8 cellular contexts compared by ENCODE assay signal in the genomic region with DNA sequence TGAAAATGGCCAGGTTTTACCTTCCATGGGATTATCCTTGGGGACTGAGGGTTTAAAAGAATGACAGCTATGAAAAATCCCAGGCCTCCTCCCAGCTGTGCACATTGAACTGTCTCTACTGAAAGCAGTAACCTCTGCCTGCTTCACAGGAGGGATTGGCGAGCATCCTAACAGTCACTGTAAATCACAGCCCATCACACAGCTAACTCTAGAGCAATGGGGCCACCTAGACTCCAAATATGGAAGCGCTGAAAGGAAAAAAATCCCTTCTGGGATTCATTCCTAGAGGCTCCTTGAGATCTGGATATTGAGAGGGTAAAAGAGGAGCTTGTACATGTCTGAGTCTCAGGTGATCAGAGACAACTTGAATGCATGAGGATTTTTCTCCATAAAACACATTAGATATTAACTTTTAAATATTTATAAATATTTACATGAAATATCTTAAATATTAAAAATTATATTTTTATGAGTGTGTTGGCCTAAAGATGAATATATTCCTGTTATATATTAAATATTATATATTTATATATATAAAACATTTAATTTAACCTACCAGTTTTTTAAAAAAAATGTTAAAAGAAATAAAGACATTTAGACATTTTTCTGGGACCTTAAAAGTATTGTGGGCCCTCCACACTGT.
DNase-seq lines count a peak whose midpoint lies in the region; ATAC-seq, FAIRE-seq and TF ChIP-seq lines count a peak whose summit lies in the region.

No MANE protein-coding gene starts in this region.

- H3K4me3 ChIP-seq in breast epithelium, result no peak overlapping the region
- no peak overlapping the region for H3K4me3 ChIP-seq in H1 (ENCODE audit: extremely low read depth in 1 of 4, insufficient read depth in 2 of 4, low read depth in 3 of 4, low read length in 4 of 4)
- H3K4me3 ChIP-seq in pancreas, result no peak overlapping the region

- no peak overlapping the region for H2BK5ac ChIP-seq in H1 (ENCODE audit: low read depth, low read length)

- H3K4ac ChIP-seq in H1 (replicated peaks; ENCODE audit: insufficient read length, low read depth, low read length), result no peak overlapping the region

- H3K79me1 ChIP-seq in H1 (ENCODE audit: low read depth, low read length), result no peaks in the 10 kb centered on the region; the same call in 1 of the 2 replicates

- no peak overlapping the region for H2BK120ac ChIP-seq in H1 (replicated peaks; ENCODE audit: low read depth, low read length)

- H3K23ac ChIP-seq in H1 (ENCODE audit: insufficient read length), result no peak overlapping the region

- H3K14ac ChIP-seq in H1 (ENCODE audit: insufficient read length), result no peak overlapping the region

- no peaks in the 10 kb centered on the region for H3K36me3 Mint-ChIP-seq in MCF 10A (ENCODE audit: insufficient read depth, unreplicated experiment)

- CTCF ChIA-PET in MCF 10A (lab: Yijun Ruan, JAX) (interaction anchor here (0.6 to 1.7 kb wide), 9 partner anchors 13 to 1193 kb away, joined by 3 to 14 read pairs (median 3); no protein-coding TSS in a partner anchor), H1 (lab: Charles Lee; ENCODE audit: partially characterized antibody) (interaction anchor here (0.6 to 2.8 kb wide), 37 partner anchors 11 to 1029 kb away, joined by 3 to 17 read pairs (median 4); no protein-coding TSS in a partner anchor)

- no peak overlapping the region for H4K5ac ChIP-seq in H1 (ENCODE audit: insufficient read length, low read depth, low read length)

- no peak overlapping the region for H2BK20ac ChIP-seq in H1 (ENCODE audit: low read length)

- no peaks in the 10 kb centered on the region for H4K20me1 ChIP-seq in H1 (replicated peaks in 1 of 2; ENCODE audit: control insufficient read depth in 1 of 2, insufficient read depth in 2 of 2, low read length in 2 of 2)

- peak; percentile 98 to 100 for TF ChIP-seq RAD21 in H1 (IDR thresholded peaks at IDR 0.05 in 1 of 2, conservative IDR thresholded peaks at IDR 0.05 in 1 of 2; ENCODE audit: low read depth in 2 of 2, low read length in 2 of 2)

- peaks cover 53% of the 10 kb centered on the region for H3K27me3 Mint-ChIP-seq in MCF 10A (ENCODE audit: insufficient read depth, unreplicated experiment)

- H3K4me3 Mint-ChIP-seq in MCF 10A (ENCODE audit: unreplicated experiment), result no peak overlapping the region

- H4K8ac ChIP-seq in H1 (ENCODE audit: extremely low read depth, insufficient read depth, low read length), result no peak overlapping the region

- no peak overlapping the region for H3K4me2 ChIP-seq in H1 (ENCODE audit: insufficient read depth in 1 of 2, low read depth in 2 of 2, low read length in 2 of 2)

- H3K56ac ChIP-seq in H1 (replicated peaks; ENCODE audit: insufficient read length, low read depth, low read length), result no peak overlapping the region

- no peak overlapping the region for H2BK12ac ChIP-seq in H1 (ENCODE audit: low read depth, low read length)

- no peak overlapping the region for H3K18ac ChIP-seq in H1 (ENCODE audit: extremely low read depth, low read length)

- H3K27me3 ChIP-seq in breast epithelium, result no peaks in the 10 kb centered on the region
- peaks cover 0 to 4% (median under 1%) of the 10 kb centered on the region in 4 experiments; a peak in 2 of 7 replicates for H3K27me3 ChIP-seq in H1 (replicated peaks in 1 of 4; ENCODE audit: control insufficient read depth in 3 of 4, extremely low read depth in 1 of 4, insufficient read depth in 3 of 4, low read length in 3 of 4)
- peaks cover 0 to 4% (median 0%) of the 10 kb centered on the region in 4 donors for H3K27me3 ChIP-seq in pancreas

- H3K9me3 ChIP-seq in breast epithelium (no peaks in the 10 kb centered on the region), H1 (ENCODE audit: insufficient read depth in 2 of 2, low read depth in 1 of 2, low read length in 1 of 2) (no peaks in the 10 kb centered on the region), pancreas (no peaks in the 10 kb centered on the region)

- H3K4me1 Mint-ChIP-seq in MCF 10A (ENCODE audit: insufficient read depth, unreplicated experiment), result no peaks in the 10 kb centered on the region

- TF ChIP-seq CTCF in MCF 10A (IDR thresholded peaks at IDR 0.05; ENCODE audit: unreplicated experiment) (peak; percentile 49), breast epithelium (IDR thresholded peaks at IDR 0.05) (no peak), H1 (IDR thresholded peaks at IDR 0.05; ENCODE audit: control extremely low read depth in 1 of 3, insufficient read depth in 1 of 3, low read depth in 1 of 3, low read length in 3 of 3) (peak in 2 of 3 experiments; percentile 81 to 91; a peak in 3 of 4 replicates), pancreas (IDR thresholded peaks at IDR 0.05) (no peak)

- H3K9ac ChIP-seq in H1 (replicated peaks in 1 of 4; ENCODE audit: extremely low read depth in 1 of 4, low read depth in 3 of 4, low read length in 3 of 4), result no peak overlapping the region

- no peak for TF ChIP-seq EP300 in H1 (IDR thresholded peaks at IDR 0.05; ENCODE audit: borderline replicate concordance in 1 of 2, low read depth in 2 of 2, low read length in 2 of 2)

- DNase-seq in MCF 10A (ENCODE audit: unreplicated experiment) (peak; percentile 54), breast epithelium (ENCODE audit: low spot score in 2 of 2) (no peak), NCI-H748 (lab: John Stamatoyannopoulos, UW; ENCODE audit: unreplicated experiment) (peak; percentile 67), H1 (ENCODE audit: low read depth in 1 of 2, low spot score in 2 of 2) (peak in 1 of 2 experiments; percentile 34), pancreas (no peak)
- no peak for DNase-seq in stimulated activated CD4-positive, alpha-beta T cell treated with anti-CD3 and anti-CD28 coated beads, Interleukin-15, amount 100 ng/mL, for 24 hours

- H3K27ac Mint-ChIP-seq in MCF 10A (ENCODE audit: low read depth, unreplicated experiment), result no peak overlapping the region

- TF ChIP-seq POLR2A in breast epithelium (IDR thresholded peaks at IDR 0.05) (no peak), H1 (IDR thresholded peaks at IDR 0.05; ENCODE audit: control extremely low read depth in 1 of 2, low read depth in 2 of 2, low read length in 2 of 2) (no peak)

- 14% methylated on average over 2 of the region's 2 CpGs; no CpG with 5 or more reads in 1 of the 2 experiments for WGBS in H1 (ENCODE audit: extremely low coverage in 1 of 2, insufficient coverage in 1 of 2, insufficient read length in 1 of 2, insufficient replicate concordance in 2 of 2, low coverage in 1 of 2, low lambda C conversion rate in 2 of 2, missing lambda C conversion rate in 1 of 2), 2 experiments
- 37 to 51% methylated on average over 2 of the region's 2 CpGs for WGBS in pancreas, 2 donors

- no peaks in the 10 kb centered on the region for H3K9me3 Mint-ChIP-seq in MCF 10A (ENCODE audit: unreplicated experiment)

- POLR2A ChIA-PET in MCF 10A (lab: Yijun Ruan, JAX), result interaction anchor here (0.6 kb wide), 3 partner anchors 31 to 706 kb away, joined by 3 read pairs; no protein-coding TSS in a partner anchor
- POLR2A ChIA-PET in H1 (lab: Charles Lee; ENCODE audit: partially characterized antibody), result interaction anchor here (0.6 kb wide), 1 partner anchor 436 kb away, joined by 3 read pairs; no protein-coding TSS in a partner anchor

- no peak overlapping the region for H4K91ac ChIP-seq in H1 (replicated peaks; ENCODE audit: insufficient read length, low read length)

- BruUV-seq in MCF 10A (replicated peaks; lab: Mats Ljungman, UMichigan), result no TSS peak

- no peak overlapping the region for H2AK5ac ChIP-seq in H1 (ENCODE audit: low read depth, low read length)

- no peaks in the 10 kb centered on the region for H3K79me2 ChIP-seq in H1 (ENCODE audit: control insufficient read depth in 1 of 2, insufficient read depth in 2 of 2, low read length in 2 of 2)

- no peak overlapping the region for H2BK15ac ChIP-seq in H1 (ENCODE audit: low read length)

- no peak overlapping the region for H2AFZ ChIP-seq in H1 (ENCODE audit: low read length)

- 0 out of 2 replicates have a peak, but pooled peaks cover 2% of the 10 kb centered on the region for H3K23me2 ChIP-seq in H1 (ENCODE audit: low read depth, low read length)

- FAIRE-seq in H1 (lab: Jason Lieb, UNC) (peak; percentile 98), pancreas (lab: Jason Lieb, UNC) (peak; percentile 29)

- intact Hi-C loops in MCF 10A (cut with micrococcal nuclease) (loop anchor here (1.0 kb wide), 2 partner anchors 429 to 458 kb away; no protein-coding TSS in a partner anchor), breast epithelium (cut with DNase I; ENCODE audit: low total_unique reads) (no loop called here), pancreas (cut with DNase I) (no loop called here)

- H3K4me1 ChIP-seq in breast epithelium (no peaks in the 10 kb centered on the region), H1 (replicated peaks in 1 of 4; ENCODE audit: control insufficient read depth in 3 of 4, insufficient read depth in 4 of 4, low read length in 3 of 4) (peaks cover 0 to 6% (median 4%) of the 10 kb centered on the region in 4 experiments; a peak in 3 of 7 replicates), pancreas (peaks cover 0 to 4% (median 0%) of the 10 kb centered on the region in 3 donors)

- ATAC-seq in pancreas (peak in 2 of 4 donors; percentile 27 to 38), GM21786 (IDR thresholded peaks at IDR 0.05; ENCODE audit: unreplicated experiment) (no peak), GM18520 (IDR thresholded peaks at IDR 0.05; ENCODE audit: unreplicated experiment) (no peak)

- H3K27ac ChIP-seq in breast epithelium (no peak overlapping the region), H1 (ENCODE audit: low read depth, low read length) (no peak overlapping the region), pancreas (no peak overlapping the region)

- H3K36me3 ChIP-seq in breast epithelium, result no peaks in the 10 kb centered on the region
- no peaks in the 10 kb centered on the region for H3K36me3 ChIP-seq in H1 (ENCODE audit: control insufficient read depth in 2 of 4, insufficient read depth in 4 of 4, low read length in 3 of 4)
- no peaks in the 10 kb centered on the region for H3K36me3 ChIP-seq in pancreas

TF ChIP-seq in H1, 55 proteins besides CTCF, POLR2A, EP300 and RAD21 (continues in another document):
- TF ChIP-seq SUZ12 (IDR thresholded peaks at IDR 0.05; ENCODE audit: low read length), result no peak
- no peak for TF ChIP-seq BACH1 (IDR thresholded peaks at IDR 0.05; ENCODE audit: low read length)
- peak in 1 of 2 experiments; percentile 12; a peak in 1 of 4 replicates for TF ChIP-seq HDAC2 (IDR thresholded peaks at IDR 0.05; ENCODE audit: borderline replicate concordance in 1 of 2, low read depth in 2 of 2, low read length in 2 of 2)
- TF ChIP-seq, protein P1, sequence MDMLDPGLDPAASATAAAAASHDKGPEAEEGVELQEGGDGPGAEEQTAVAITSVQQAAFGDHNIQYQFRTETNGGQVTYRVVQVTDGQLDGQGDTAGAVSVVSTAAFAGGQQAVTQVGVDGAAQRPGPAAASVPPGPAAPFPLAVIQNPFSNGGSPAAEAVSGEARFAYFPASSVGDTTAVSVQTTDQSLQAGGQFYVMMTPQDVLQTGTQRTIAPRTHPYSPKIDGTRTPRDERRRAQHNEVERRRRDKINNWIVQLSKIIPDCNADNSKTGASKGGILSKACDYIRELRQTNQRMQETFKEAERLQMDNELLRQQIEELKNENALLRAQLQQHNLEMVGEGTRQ (IDR thresholded peaks at IDR 0.05; ENCODE audit: low read length), result no peak
- peak; percentile 61 for TF ChIP-seq YY1 (IDR thresholded peaks at IDR 0.05; ENCODE audit: low read depth, low read length)
- TF ChIP-seq SIN3A (conservative IDR thresholded peaks at IDR 0.05 in 1 of 2, IDR thresholded peaks at IDR 0.05 in 1 of 2; ENCODE audit: low read depth in 1 of 2, low read length in 2 of 2), result peak; percentile 26 to 76; a peak in 1 of 4 replicates

Comparison
In these comparisons a context has a peak if more than half of its experiments do, and no peak if none do; other contexts are left out.
1. DNase-seq: peak in MCF 10A (single experiment) and NCI-H748 (single experiment); none in breast epithelium (0 of 2), pancreas (0 of 6) and stimulated activated CD4-positive, alpha-beta T cell treated with anti-CD3 and anti-CD28 coated beads, Interleukin-15, amount 100 ng/mL, for 24 hours (single experiment).
2. CTCF ChIP-seq: peak in MCF 10A (single experiment) and H1 (2 of 3); none in breast epithelium (0 of 3) and pancreas (0 of 4).